In the genomic region with DNA sequence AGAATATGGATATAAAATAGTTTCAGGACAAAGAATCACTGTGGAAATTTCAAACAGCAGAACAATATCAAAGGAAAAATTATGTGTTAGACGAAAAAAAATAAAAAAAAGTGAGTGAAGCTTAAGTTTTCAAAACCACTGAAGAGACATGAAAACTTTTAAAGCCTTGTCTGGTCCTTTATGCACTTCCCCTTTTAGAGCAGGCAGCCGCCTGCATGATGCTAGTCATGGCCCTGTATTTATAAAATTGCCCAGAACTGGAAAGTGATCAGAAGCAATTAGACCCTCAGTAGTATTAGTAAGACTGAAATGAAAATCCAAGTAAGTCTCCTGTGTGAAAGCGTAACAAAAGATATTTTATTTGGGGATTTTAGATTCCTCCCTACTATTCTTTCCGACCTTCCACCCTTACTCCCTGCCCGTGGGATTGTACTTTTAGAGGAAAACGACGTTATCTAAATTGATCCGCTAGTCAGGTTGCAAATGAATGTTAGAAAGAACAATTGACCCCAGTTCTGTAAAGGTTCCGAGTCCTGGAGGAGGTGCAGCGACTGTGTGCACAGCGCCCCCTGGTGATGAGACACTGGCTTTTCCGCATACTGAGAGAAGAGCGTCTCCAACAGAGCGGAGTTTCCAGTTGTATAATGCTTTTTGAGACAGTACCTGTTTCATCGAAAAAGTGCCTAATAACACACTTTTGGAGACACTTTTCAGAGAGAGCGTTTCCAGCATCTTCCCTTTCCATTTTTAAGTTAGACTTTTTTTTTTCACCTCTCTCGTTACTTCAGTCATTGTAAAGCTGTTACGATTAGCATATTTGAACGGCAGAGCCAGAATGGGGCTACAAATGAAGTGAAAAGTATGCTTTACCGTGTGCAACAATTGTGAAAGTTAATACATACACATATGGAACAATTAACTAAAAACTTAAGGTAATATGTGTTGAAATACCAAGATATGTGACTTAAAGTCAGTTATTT, we compare ENCODE assay signal across 8 cellular contexts. TPM values are rescaled to one million over a fixed set of nuclear protein-coding genes. Genes with fewer than 3 reads are reported as not detected.
DNase-seq lines count a peak whose midpoint lies in the region; ATAC-seq, FAIRE-seq and TF ChIP-seq lines count a peak whose summit lies in the region.

No MANE protein-coding gene starts in this region.

- H3K4me2 ChIP-seq in astrocyte (ENCODE audit: low read length) (peak overlapping the region; percentile 36), keratinocyte (ENCODE audit: control insufficient read depth, extremely low read depth, insufficient read depth, low read depth, low read length) (no peak overlapping the region)

- H3K27ac ChIP-seq in 22Rv1 (no peak overlapping the region), astrocyte (ENCODE audit: low read depth, low read length) (no peak overlapping the region), keratinocyte (ENCODE audit: control insufficient read depth, insufficient read depth, low read length) (no peak overlapping the region), coronary artery (no peak overlapping the region)

- H3K9me1 ChIP-seq in keratinocyte (ENCODE audit: control insufficient read depth, extremely low read depth, insufficient read depth, low read length): no peaks in the 10 kb centered on the region

- H3K9ac ChIP-seq in astrocyte (ENCODE audit: low read length): no peak overlapping the region
- no peak overlapping the region for H3K9ac ChIP-seq in keratinocyte (ENCODE audit: control insufficient read depth, extremely low read depth, insufficient read depth, low read length)

- H3K4me3 ChIP-seq in astrocyte (ENCODE audit: insufficient read depth, low read depth, low read length) (no peak overlapping the region), keratinocyte (ENCODE audit: control insufficient read depth in 2 of 3, extremely low read depth in 1 of 3, insufficient read depth in 2 of 3, low read depth in 1 of 3, low read length in 3 of 3) (no peak overlapping the region), coronary artery (no peak overlapping the region)

- no peaks in the 10 kb centered on the region for H4K20me1 ChIP-seq in astrocyte (ENCODE audit: insufficient read depth, low read length)
- H4K20me1 ChIP-seq in keratinocyte (ENCODE audit: control insufficient read depth, extremely low read depth, insufficient read depth, low read length): no peaks in the 10 kb centered on the region

- ATAC-seq in GM19467 (IDR thresholded peaks at IDR 0.05; ENCODE audit: unreplicated experiment) (no peak), HG02798 (IDR thresholded peaks at IDR 0.05; ENCODE audit: poor library complexity, unreplicated experiment) (no peak)

- DNase-seq in ELF-1 (ENCODE audit: low read depth, low spot score) (peak; percentile 70), M059J (ENCODE audit: low read depth) (peak; percentile 48), astrocyte (ENCODE audit: low read depth) (peak; percentile 11), keratinocyte (ENCODE audit: low read depth, low spot score) (no peak), coronary artery (ENCODE audit: low spot score) (no peak)

- TF ChIP-seq CTCF in 22Rv1 (IDR thresholded peaks at IDR 0.05) (peak; percentile 99), astrocyte (IDR thresholded peaks at IDR 0.05; ENCODE audit: insufficient read depth, low read depth, low read length) (peak; percentile 60), keratinocyte (optimal IDR thresholded peaks at IDR 0.05 in 1 of 3, IDR thresholded peaks at IDR 0.05 in 1 of 3, conservative IDR thresholded peaks at IDR 0.05 in 1 of 3; ENCODE audit: extremely low read depth in 1 of 3, insufficient read depth in 2 of 3, low read length in 3 of 3) (peak; percentile 44 to 65 (median 54)), coronary artery (IDR thresholded peaks at IDR 0.05) (no peak)

- H3K27me3 ChIP-seq in astrocyte (ENCODE audit: insufficient read depth, low read length) (no peaks in the 10 kb centered on the region), keratinocyte (ENCODE audit: control insufficient read depth, extremely low read depth, insufficient read depth, low read length) (no peaks in the 10 kb centered on the region)

- no peak overlapping the region for H3K4me3 Mint-ChIP-seq in astrocyte (ENCODE audit: unreplicated experiment)

- no peaks in the 10 kb centered on the region for H3K4me1 ChIP-seq in astrocyte (ENCODE audit: insufficient read depth, low read length)
- H3K4me1 ChIP-seq in keratinocyte (ENCODE audit: control insufficient read depth, extremely low read depth, insufficient read depth, low read length): no peaks in the 10 kb centered on the region

- peaks cover under 1% of the 10 kb centered on the region for H3K36me3 Mint-ChIP-seq in astrocyte (ENCODE audit: low read depth, unreplicated experiment)

- no peaks in the 10 kb centered on the region for H3K9me3 ChIP-seq in astrocyte (ENCODE audit: insufficient read depth, low read depth, low read length)
- no peaks in the 10 kb centered on the region for H3K9me3 ChIP-seq in keratinocyte (ENCODE audit: control insufficient read depth, low read depth, low read length)

- H3K79me2 ChIP-seq in astrocyte (ENCODE audit: insufficient read depth, low read length): no peaks in the 10 kb centered on the region
- H3K79me2 ChIP-seq in keratinocyte (ENCODE audit: control insufficient read depth, insufficient read depth, low read length): no peaks in the 10 kb centered on the region

- H3K36me3 ChIP-seq in astrocyte (ENCODE audit: insufficient read depth, low read length) (peaks cover 4% of the 10 kb centered on the region), keratinocyte (ENCODE audit: control insufficient read depth in 2 of 2, extremely low read depth in 1 of 2, insufficient read depth in 2 of 2, low read length in 2 of 2) (no peaks in the 10 kb centered on the region)

- H3K9me3 Mint-ChIP-seq in astrocyte (ENCODE audit: unreplicated experiment): no peaks in the 10 kb centered on the region

- H3K27me3 Mint-ChIP-seq in astrocyte (ENCODE audit: low read depth, unreplicated experiment): no peaks in the 10 kb centered on the region

- H2AFZ ChIP-seq in astrocyte (ENCODE audit: low read depth, low read length) (no peak overlapping the region), keratinocyte (ENCODE audit: control insufficient read depth, low read length) (no peak overlapping the region)

- FAIRE-seq in astrocyte (lab: Jason Lieb, UNC) (no peak), keratinocyte (lab: Jason Lieb, UNC) (no peak)

- H3K27ac Mint-ChIP-seq in astrocyte (ENCODE audit: unreplicated experiment): peak overlapping the region; percentile 70

- dilution Hi-C loops in keratinocyte (cut with MboI; ENCODE audit: extremely low pct_ligation_motif_present, low sequenced_read_pairs): no loop called here

- H3K4me1 Mint-ChIP-seq in astrocyte (ENCODE audit: low read depth, unreplicated experiment): peaks cover 10% of the 10 kb centered on the region

RNA-seq across cellular contexts. Expression of a gene that starts 12.4 kb away (rescaled TPM):
- total RNA-seq in M059J (2014; rRNA removed; shearing (Covaris generic)): 59.1 and 70.4 TPM in 2 replicates
- 73.5 and 104 TPM in 2 replicates for total RNA-seq in astrocyte
- 114 to 246 TPM (median 160 TPM) in 3 replicates for polyA plus RNA-seq in keratinocyte
- polyA plus RNA-seq in keratinocyte (2011; ENCODE audit: low read depth): 170 TPM
- polyA plus RNA-seq in keratinocyte (2011; cell fraction: cytosol; rRNA removed): 151 and 321 TPM in 2 replicates
- 139 and 165 TPM in 2 replicates for polyA plus RNA-seq in keratinocyte (2011; cell fraction: nucleus; rRNA removed)
- polyA plus RNA-seq in keratinocyte (2012; ENCODE audit: low replicate concordance): 64.3 and 145 TPM in 2 replicates
- 56.8 to 81.3 TPM (median 78.6 TPM) in 3 replicates for polyA minus RNA-seq in keratinocyte
- polyA minus RNA-seq in keratinocyte (2011; cell fraction: cytosol; rRNA and poly(A)+ RNA removed): 68.5 TPM
- 32.6 and 47.9 TPM in 2 replicates for polyA minus RNA-seq in keratinocyte (2011; cell fraction: nucleus; rRNA and poly(A)+ RNA removed)

Comparison
In these comparisons a context has a peak if more than half of its experiments do, and no peak if none do; other contexts are left out.
1. DNase-seq: peak in ELF-1 (single experiment), M059J (single experiment) and astrocyte (single experiment); none in keratinocyte (single experiment) and coronary artery (single experiment).